ENCODE assay signal across 16 cellular contexts in genomic region chr15:30956216-30956803, GRCh38. TPM values are rescaled to one million over a fixed set of nuclear protein-coding genes. Genes with fewer than 3 reads are reported as not detected.
DNase-seq lines count a peak whose midpoint lies in the region; ATAC-seq and TF ChIP-seq lines count a peak whose summit lies in the region.
"Had no signal": no experiment of that assay in that cellular context is flagged by ENCODE, and none has a peak within 500 bp of the region (broad histone marks: within the 10 kb centered on the region; RNA-seq: fewer than 3 reads in every experiment).

No MANE protein-coding gene starts in this region.

- POLR2A ChIA-PET in T-cell (lab: Charles Lee): interaction anchor here (0.6 kb wide), 2 partner anchors 10 to 49 kb away, joined by 3 read pairs; no protein-coding TSS in a partner anchor

- peaks cover 16% of the 10 kb centered on the region for H3K36me3 ChIP-seq in smooth muscle cell (ENCODE audit: low read depth)
- H3K36me3 ChIP-seq: neural progenitor cell had no signal

- H3K9ac ChIP-seq in smooth muscle cell (ENCODE audit: low read depth): no peak overlapping the region
- H3K9ac ChIP-seq: neural progenitor cell had no signal

- H3K27ac ChIP-seq in smooth muscle cell (ENCODE audit: low read depth): peak overlapping the region; percentile 11
- H3K27ac ChIP-seq: HL-60, left ventricle myocardium inferior, neural progenitor cell, Peyer's patch had no signal

- TF ChIP-seq CTCF in fibroblast of the aortic adventitia (IDR thresholded peaks at IDR 0.05; ENCODE audit: insufficient read depth, low read length) (no peak), smooth muscle cell (IDR thresholded peaks at IDR 0.05; ENCODE audit: borderline replicate concordance, insufficient read depth, poor library complexity, severe bottlenecking) (no peak)

- H4K20me1 ChIP-seq in smooth muscle cell (ENCODE audit: low read depth): no peaks in the 10 kb centered on the region

- H3F3A ChIP-seq in smooth muscle cell (ENCODE audit: low read depth): peaks cover 11% of the 10 kb centered on the region

- H3K4me3 Mint-ChIP-seq in T-cell: no peak overlapping the region
- no peak overlapping the region for H3K4me3 Mint-ChIP-seq in activated CD4-positive, alpha-beta T cell treated with anti-CD3 and anti-CD28 coated beads, Interleukin-2, amount 10 ng/mL, durations not matched to agents 24 days and 14 days
- H3K4me3 Mint-ChIP-seq: neural progenitor cell had no signal

- no peaks in the 10 kb centered on the region for H3K27me3 Mint-ChIP-seq in T-cell
- no peaks in the 10 kb centered on the region for H3K27me3 Mint-ChIP-seq in activated CD4-positive, alpha-beta T cell treated with anti-CD3 and anti-CD28 coated beads, Interleukin-2, amount 10 ng/mL, durations not matched to agents 24 days and 14 days

- H3K27ac Mint-ChIP-seq in T-cell: peak overlapping the region; percentile 6 to 34
- no peak overlapping the region for H3K27ac Mint-ChIP-seq in activated CD4-positive, alpha-beta T cell treated with anti-CD3 and anti-CD28 coated beads, Interleukin-2, amount 10 ng/mL, durations not matched to agents 24 days and 14 days
- H3K27ac Mint-ChIP-seq: neural progenitor cell had no signal

- H3K27me3 ChIP-seq in smooth muscle cell (ENCODE audit: low read depth): no peaks in the 10 kb centered on the region
- H3K27me3 ChIP-seq: neural progenitor cell, Peyer's patch, tibial nerve had no signal

- ATAC-seq in T-cell (replicated peaks in 1 of 4): no peak
- ATAC-seq in HG02571 (IDR thresholded peaks at IDR 0.05; ENCODE audit: unreplicated experiment): no peak

- peaks cover 0 to 3% (median 0%) of the 10 kb centered on the region in 3 donors for H3K4me1 Mint-ChIP-seq in T-cell
- H3K4me1 Mint-ChIP-seq in activated CD4-positive, alpha-beta T cell treated with anti-CD3 and anti-CD28 coated beads, Interleukin-2, amount 10 ng/mL, durations not matched to agents 24 days and 14 days: peaks cover 6% of the 10 kb centered on the region
- H3K4me1 Mint-ChIP-seq: neural progenitor cell had no signal

- no peaks in the 10 kb centered on the region for H3K9me3 Mint-ChIP-seq in T-cell
- no peaks in the 10 kb centered on the region for H3K9me3 Mint-ChIP-seq in activated CD4-positive, alpha-beta T cell treated with anti-CD3 and anti-CD28 coated beads, Interleukin-2, amount 10 ng/mL, durations not matched to agents 24 days and 14 days
- H3K9me3 Mint-ChIP-seq: neural progenitor cell had no signal

- 77% methylated on average over 3 of the region's 3 CpGs for WGBS in smooth muscle cell (ENCODE audit: low lambda C conversion rate)

- intact Hi-C loops in activated CD4-positive, alpha-beta T cell treated with anti-CD3 and anti-CD28 coated beads, Interleukin-2, amount 10 ng/mL, durations not matched to agents 24 days and 14 days (cut with micrococcal nuclease): no loop called here

- H2AFZ ChIP-seq in smooth muscle cell (ENCODE audit: low read depth): no peak overlapping the region
- H2AFZ ChIP-seq: neural progenitor cell had no signal

- H3K4me2 ChIP-seq in smooth muscle cell: no peak overlapping the region
- H3K4me2 ChIP-seq: neural progenitor cell had no signal

- H3K36me3 Mint-ChIP-seq in T-cell: peaks cover 76% of the 10 kb centered on the region
- peaks cover 59% of the 10 kb centered on the region for H3K36me3 Mint-ChIP-seq in activated CD4-positive, alpha-beta T cell treated with anti-CD3 and anti-CD28 coated beads, Interleukin-2, amount 10 ng/mL, durations not matched to agents 24 days and 14 days (ENCODE audit: low read depth)

- no peak overlapping the region for H3K4me3 ChIP-seq in fibroblast of the aortic adventitia (ENCODE audit: low read depth, low read length)
- no peak overlapping the region for H3K4me3 ChIP-seq in smooth muscle cell
- H3K4me3 ChIP-seq: left ventricle myocardium inferior, neural progenitor cell, Peyer's patch, tibial nerve had no signal

- H3K4me1 ChIP-seq in smooth muscle cell (ENCODE audit: low read depth): no peaks in the 10 kb centered on the region
- H3K4me1 ChIP-seq: neural progenitor cell, Peyer's patch had no signal

- DNase-seq in SIG-M5 treated with dmso at 0.1 percent for 504 hours (lab: John Stamatoyannopoulos, UW; ENCODE audit: unreplicated experiment) (peak; percentile 25), SIG-M5 (lab: John Stamatoyannopoulos, UW) (no peak), T-cell (no peak), fibroblast of the aortic adventitia (ENCODE audit: low read depth) (peak; percentile 47), smooth muscle cell (lab: John Stamatoyannopoulos, UW; ENCODE audit: unreplicated experiment) (no peak)
- no peak for DNase-seq in stimulated activated CD4-positive, alpha-beta T cell treated with anti-CD3 and anti-CD28 coated beads, Interleukin-4, amount 100 ng/mL, for 1 hour
- DNase-seq in activated CD4-positive, alpha-beta T cell treated with anti-CD3 and anti-CD28 coated beads, Interleukin-2, amount 10 ng/mL, durations not matched to agents 24 days and 14 days: no peak
- DNase-seq: activated CD8-positive, alpha-beta memory T cell treated with anti-CD3 and anti-CD28 coated beads for 24 hours; Calu3; left ventricle myocardium inferior; NCI-H446; Peyer's patch had no signal

- no peaks in the 10 kb centered on the region for H3K79me2 ChIP-seq in smooth muscle cell (ENCODE audit: low read depth)

- no peaks in the 10 kb centered on the region for H3K9me3 ChIP-seq in smooth muscle cell (replicated peaks; ENCODE audit: low read depth)
- H3K9me3 ChIP-seq: left ventricle myocardium inferior, Peyer's patch, tibial nerve had no signal

- CTCF ChIA-PET in T-cell (lab: Charles Lee): no interaction called here

RNA-seq across cellular contexts. Expression of gene MTMR10, which starts 35.1 kb away (rescaled TPM):
- 10 to 100 TPM; 29.2 to 40.7 (median 33.1) TPM for total RNA-seq in T-cell
- total RNA-seq in fibroblast of the aortic adventitia (ENCODE audit: low replicate concordance): 16.2 and 21.3 TPM in 2 replicates
- 24.9 and 31.7 TPM in 2 replicates for total RNA-seq in smooth muscle cell
- 9.4 and 11.6 TPM in 2 replicates for polyA plus RNA-seq in smooth muscle cell
- total RNA-seq in activated CD4-positive, alpha-beta T cell treated with anti-CD3 and anti-CD28 coated beads, Interleukin-2, amount 10 ng/mL, durations not matched to agents 24 days and 14 days: 11.3 and 12.3 TPM in 2 replicates

RNA-seq across cellular contexts. Expression of gene FAN1, which starts 52.6 kb away (rescaled TPM):
- total RNA-seq in T-cell (10 to 100 TPM; 21.2 to 31.2 (median 26.7) TPM), fibroblast of the aortic adventitia (ENCODE audit: low replicate concordance) (12.3 and 17.8 TPM in 2 replicates), smooth muscle cell (12.1 and 20.2 TPM in 2 replicates)
- polyA plus RNA-seq in smooth muscle cell: 7.2 and 7.7 TPM in 2 replicates
- 29.4 and 31.2 TPM in 2 replicates for total RNA-seq in activated CD4-positive, alpha-beta T cell treated with anti-CD3 and anti-CD28 coated beads, Interleukin-2, amount 10 ng/mL, durations not matched to agents 24 days and 14 days

Comparison
In these comparisons a context has a peak if more than half of its experiments do, and no peak if none do; other contexts are left out.
1. DNase-seq: peak in SIG-M5 treated with dmso at 0.1 percent for 504 hours (single experiment) and fibroblast of the aortic adventitia (single experiment); none in SIG-M5 (single experiment), T-cell (0 of 34), smooth muscle cell (single experiment), stimulated activated CD4-positive, alpha-beta T cell treated with anti-CD3 and anti-CD28 coated beads, Interleukin-4, amount 100 ng/mL, for 1 hour (single experiment) and activated CD4-positive, alpha-beta T cell treated with anti-CD3 and anti-CD28 coated beads, Interleukin-2, amount 10 ng/mL, durations not matched to agents 24 days and 14 days (single experiment).